ENCODE assay signal across 17 cellular contexts in the genomic region with DNA sequence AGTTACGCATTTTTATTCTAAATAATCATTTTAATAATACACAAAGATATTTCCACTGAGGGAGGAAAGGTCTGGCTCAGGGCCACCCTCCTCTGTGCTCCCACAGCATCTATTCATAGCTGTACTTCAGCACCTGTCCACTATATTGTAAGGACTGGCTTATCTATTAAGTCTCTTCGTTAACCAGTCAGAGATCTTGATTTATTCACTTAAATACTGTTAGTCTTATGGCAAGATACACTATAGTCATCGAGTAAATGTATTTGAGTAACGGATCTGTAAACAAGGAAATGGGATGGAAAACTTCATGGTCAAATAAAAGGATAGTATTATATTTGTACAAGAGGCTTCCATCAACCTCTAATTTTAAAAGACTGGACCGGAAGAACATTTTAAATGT. TPM values are rescaled to one million over a fixed set of nuclear protein-coding genes. Genes with fewer than 3 reads are reported as not detected.
DNase-seq lines count a peak whose midpoint lies in the region; ATAC-seq and TF ChIP-seq lines count a peak whose summit lies in the region.
"Had no signal": no experiment of that assay in that cellular context is flagged by ENCODE, and none has a peak within 500 bp of the region (broad histone marks: within the 10 kb centered on the region; RNA-seq: fewer than 3 reads in every experiment).

No MANE protein-coding gene starts in this region.

- no peak overlapping the region for H3K9ac ChIP-seq in PC-3 (ENCODE audit: low read length)
- H3K9ac ChIP-seq in skeletal muscle satellite cell (ENCODE audit: low read depth, low read length), result peak overlapping the region; percentile 62

- H3K36me3 Mint-ChIP-seq in memory B cell, result peaks cover 24% of the 10 kb centered on the region
- H3K36me3 Mint-ChIP-seq in stimulated activated effector memory CD8-positive, alpha-beta T cell treated with anti-CD3 and anti-CD28 coated beads, Interleukin-12 subunit alpha, Interleukin-12 subunit beta, amount 100 ng/mL, for 72 hours, result peaks cover 75% of the 10 kb centered on the region

- peak overlapping the region; percentile 26; the same call in 1 of the 2 replicates for H3K27ac ChIP-seq in PC-3 (ENCODE audit: low read length)

- POLR2A ChIA-PET in PC-3 (lab: Charles Lee; ENCODE audit: unreplicated experiment), result no interaction called here

- H3K9me3 Mint-ChIP-seq in memory B cell, result no peaks in the 10 kb centered on the region
- H3K9me3 Mint-ChIP-seq in stimulated activated effector memory CD8-positive, alpha-beta T cell treated with anti-CD3 and anti-CD28 coated beads, Interleukin-12 subunit alpha, Interleukin-12 subunit beta, amount 100 ng/mL, for 72 hours, result no peaks in the 10 kb centered on the region

- H3F3A ChIP-seq in PC-3 (ENCODE audit: low read length, unreplicated experiment), result no peaks in the 10 kb centered on the region

- no TSS peak for BruUV-seq in PC-3 (replicated peaks; lab: Mats Ljungman, UMichigan)

- H3K4me3 ChIP-seq in PC-3 (ENCODE audit: low read length) (no peak overlapping the region), skeletal muscle satellite cell (ENCODE audit: low read length) (no peak overlapping the region)

- H3K4me1 ChIP-seq in PC-3 (ENCODE audit: insufficient read depth, low read length) (peaks cover 11% of the 10 kb centered on the region), skeletal muscle satellite cell (ENCODE audit: control insufficient read depth, insufficient read depth, low read length) (peaks cover 34% of the 10 kb centered on the region)

- CTCF ChIA-PET in PC-3 (lab: Charles Lee), result interaction anchor here (0.5 kb wide), 1 partner anchor 156 kb away, joined by 5 read pairs; no protein-coding TSS in a partner anchor

- H3K36me3 ChIP-seq in PC-3 (ENCODE audit: low read depth, low read length), result peaks cover 38% of the 10 kb centered on the region
- peaks cover 25% of the 10 kb centered on the region for H3K36me3 ChIP-seq in skeletal muscle satellite cell (ENCODE audit: insufficient read depth, low read length)

- H2AFZ ChIP-seq in PC-3 (ENCODE audit: low read length), result no peak overlapping the region

- H3K27me3 ChIP-seq in PC-3 (ENCODE audit: low read length), result no peaks in the 10 kb centered on the region
- no peaks in the 10 kb centered on the region for H3K27me3 ChIP-seq in skeletal muscle satellite cell (ENCODE audit: control insufficient read depth, insufficient read depth, low read length)

- no peaks in the 10 kb centered on the region for H3K9me2 ChIP-seq in PC-3 (replicated peaks; ENCODE audit: low read length)

- H3K4me2 ChIP-seq in PC-3 (ENCODE audit: low read length) (no peak overlapping the region), skeletal muscle satellite cell (ENCODE audit: low read length) (peak overlapping the region; percentile 41)

- DNase-seq in NCI-H146 (lab: John Stamatoyannopoulos, UW), result peak; percentile 16
- no peak for DNase-seq in NCI-H146 treated with DMSO at 0.1 percent for 48 hours (lab: John Stamatoyannopoulos, UW; ENCODE audit: unreplicated experiment)
- DNase-seq in PC-3, result no peak
- DNase-seq in memory B cell (ENCODE audit: low spot score in 2 of 2), result no peak
- no peak for DNase-seq in left cardiac atrium
- no peak for DNase-seq in stimulated activated effector memory CD8-positive, alpha-beta T cell treated with anti-CD3 and anti-CD28 coated beads, Interleukin-12 subunit alpha, Interleukin-12 subunit beta, amount 100 ng/mL, for 72 hours (ENCODE audit: low spot score in 2 of 2)
- no peak for DNase-seq in NOMO-1 treated with DMSO at 0.1 percent for 48 hours (lab: John Stamatoyannopoulos, UW; ENCODE audit: unreplicated experiment)
- DNase-seq: CD4-positive, alpha-beta memory T cell; DMS79; NCI-H187 treated with DMSO at 0.1 percent for 48 hours; NCI-H226; NCI-H526; OCI-M1; RPMI8226; SHP77 treated with DMSO at 0.1 percent for 48 hours had no signal

- peaks cover 4% of the 10 kb centered on the region for H3K4me1 Mint-ChIP-seq in memory B cell
- H3K4me1 Mint-ChIP-seq in stimulated activated effector memory CD8-positive, alpha-beta T cell treated with anti-CD3 and anti-CD28 coated beads, Interleukin-12 subunit alpha, Interleukin-12 subunit beta, amount 100 ng/mL, for 72 hours, result peaks cover 7% of the 10 kb centered on the region

- peaks cover 12% of the 10 kb centered on the region; the same call in 1 of the 2 replicates for H3K79me2 ChIP-seq in PC-3 (ENCODE audit: low read length)

- peak overlapping the region; percentile 38 for H3K27ac Mint-ChIP-seq in memory B cell
- H3K27ac Mint-ChIP-seq in stimulated activated effector memory CD8-positive, alpha-beta T cell treated with anti-CD3 and anti-CD28 coated beads, Interleukin-12 subunit alpha, Interleukin-12 subunit beta, amount 100 ng/mL, for 72 hours, result no peak overlapping the region

- intact Hi-C loops in PC-3 (cut with micrococcal nuclease) (loop anchor here (1.0 kb wide), 2 partner anchors 31 to 50 kb away; no protein-coding TSS in a partner anchor), left cardiac atrium (cut with DNase I) (no loop called here)

- H4K20me1 ChIP-seq in PC-3 (ENCODE audit: low read length), result peaks cover 8% of the 10 kb centered on the region; the same call in 1 of the 2 replicates

- no peak overlapping the region for H3K4me3 Mint-ChIP-seq in memory B cell
- no peak overlapping the region for H3K4me3 Mint-ChIP-seq in stimulated activated effector memory CD8-positive, alpha-beta T cell treated with anti-CD3 and anti-CD28 coated beads, Interleukin-12 subunit alpha, Interleukin-12 subunit beta, amount 100 ng/mL, for 72 hours
- H3K4me3 Mint-ChIP-seq: CD4-positive, alpha-beta memory T cell had no signal

- no peak for TF ChIP-seq CTCF in PC-3 (conservative IDR thresholded peaks at IDR 0.05; ENCODE audit: low read depth, low read length)

- ATAC-seq in PC-3 (peak; percentile 52), memory B cell (ENCODE audit: low read depth) (no peak), left cardiac atrium (no peak)
- ATAC-seq in stimulated activated effector memory CD8-positive, alpha-beta T cell treated with anti-CD3 and anti-CD28 coated beads, Interleukin-12 subunit alpha, Interleukin-12 subunit beta, amount 100 ng/mL, for 72 hours, result no peak
- ATAC-seq: SK-N-SH treated with all-trans-retinoic acid at 6 μM for 48 hours had no signal

- no peaks in the 10 kb centered on the region for H3K27me3 Mint-ChIP-seq in memory B cell
- H3K27me3 Mint-ChIP-seq: CD4-positive, alpha-beta memory T cell had no signal

- no peaks in the 10 kb centered on the region for H3K9me3 ChIP-seq in PC-3 (ENCODE audit: low read length)
- H3K9me3 ChIP-seq in skeletal muscle satellite cell (replicated peaks; ENCODE audit: low read length), result no peaks in the 10 kb centered on the region

RNA-seq across cellular contexts. Expression of a gene that starts 54.6 kb away (rescaled TPM):
- total RNA-seq in PC-3 (2014; rRNA removed) (25.6 and 27.6 TPM in 2 replicates), left cardiac atrium (10 to 100 TPM; 16.1 to 18.4 TPM)
- total RNA-seq in skeletal muscle satellite cell (2012; rRNA removed), result 20.3 and 30.2 TPM in 2 replicates
